ENCODE assay signal across 8 cellular contexts in the genomic region with DNA sequence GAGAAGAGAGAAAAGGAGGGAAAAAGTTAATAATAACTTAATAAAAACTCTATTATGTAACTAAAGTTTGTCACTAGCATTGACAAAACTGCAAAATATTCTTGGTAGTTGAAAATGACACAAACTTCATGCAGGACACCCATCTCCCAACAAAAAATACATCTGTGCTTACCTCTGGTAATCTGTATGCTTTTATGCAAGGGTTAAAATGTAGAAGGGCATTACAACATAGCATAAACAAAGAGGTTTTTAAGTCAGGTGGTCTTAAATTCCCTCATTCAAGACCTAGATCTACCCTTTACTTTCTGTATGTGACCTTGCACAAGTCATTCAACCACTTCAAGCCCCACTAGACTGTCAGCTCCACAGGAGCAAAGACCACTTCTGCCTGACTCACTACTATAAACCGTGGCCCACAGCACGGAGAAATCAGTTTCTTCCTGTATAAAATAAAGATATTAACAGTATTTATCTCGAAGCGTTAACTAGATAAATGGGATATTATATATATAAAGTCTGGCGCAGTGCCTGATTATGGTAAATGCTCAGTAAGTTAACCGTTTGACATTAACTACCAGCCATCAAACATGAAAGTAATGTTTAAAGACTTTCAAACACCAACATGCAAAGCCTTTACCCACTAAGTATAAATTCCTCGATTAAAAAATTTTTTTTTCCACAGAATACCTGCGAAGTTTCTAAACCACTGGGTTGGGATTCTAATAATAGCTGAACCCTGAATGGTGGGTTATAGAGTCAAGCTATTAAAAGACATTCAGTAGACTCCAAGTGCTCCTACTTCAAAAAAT. TPM values are rescaled to one million over a fixed set of nuclear protein-coding genes. Genes with fewer than 3 reads are reported as not detected.
DNase-seq lines count a peak whose midpoint lies in the region; ATAC-seq and TF ChIP-seq lines count a peak whose summit lies in the region.

No MANE protein-coding gene starts in this region.

- H4K20me1 ChIP-seq in fibroblast of lung (ENCODE audit: control insufficient read depth, extremely low read depth, insufficient read depth, low read length), result no peaks in the 10 kb centered on the region

- in situ Hi-C loops in SK-MEL-5 (cut with HindIII; ENCODE audit: low pct_unique_long_range_greater_than_20kb, low sequenced_read_pairs), result no loop called here

- H3K27me3 ChIP-seq in fibroblast of lung (ENCODE audit: control insufficient read depth, insufficient read depth, low read length) (no peaks in the 10 kb centered on the region), rectal smooth muscle tissue (ENCODE audit: control insufficient read depth, insufficient read depth, low read length) (no peaks in the 10 kb centered on the region)

- H3K9ac ChIP-seq in fibroblast of lung (ENCODE audit: insufficient read depth, low read length) (peak overlapping the region; percentile 64), rectal smooth muscle tissue (ENCODE audit: low read length) (no peak overlapping the region)

- DNase-seq in NCI-H2227 (lab: John Stamatoyannopoulos, UW; ENCODE audit: unreplicated experiment), result peak; percentile 6
- DNase-seq in NCI-H2227 treated with DMSO at 0.1 percent for 48 hours (lab: John Stamatoyannopoulos, UW), result no peak
- DNase-seq in SK-MEL-5 (ENCODE audit: low read depth, low spot score), result peak; percentile 11
- peak; percentile 14 to 63 for DNase-seq in fibroblast of lung (ENCODE audit: low read depth in 2 of 2)
- no peak for DNase-seq in DMS153 (lab: John Stamatoyannopoulos, UW)

- H3K4me2 ChIP-seq in fibroblast of lung (ENCODE audit: extremely low read depth, insufficient read depth, low read length), result peak overlapping the region; percentile 85

- H3K36me3 ChIP-seq in fibroblast of lung (ENCODE audit: control insufficient read depth, insufficient read depth, low read length), result no peaks in the 10 kb centered on the region
- no peaks in the 10 kb centered on the region for H3K36me3 ChIP-seq in rectal smooth muscle tissue (ENCODE audit: control insufficient read depth, insufficient read depth, low read length)

- TF ChIP-seq CTCF in fibroblast of lung (conservative IDR thresholded peaks at IDR 0.05 in 1 of 2, IDR thresholded peaks at IDR 0.05 in 1 of 2; ENCODE audit: low read depth in 1 of 2, low read length in 2 of 2), result no peak

- H2AFZ ChIP-seq in fibroblast of lung (ENCODE audit: low read length), result no peak overlapping the region

- H3K27ac ChIP-seq in fibroblast of lung (ENCODE audit: insufficient read depth, low read length), result no peak overlapping the region
- peak overlapping the region; percentile 98 for H3K27ac ChIP-seq in rectal smooth muscle tissue (ENCODE audit: low read depth, low read length)

- H3K4me1 ChIP-seq in fibroblast of lung (ENCODE audit: control insufficient read depth, extremely low read depth, insufficient read depth, low read length), result no peaks in the 10 kb centered on the region
- H3K4me1 ChIP-seq in rectal smooth muscle tissue (ENCODE audit: control insufficient read depth, insufficient read depth, low read length), result no peaks in the 10 kb centered on the region

- H3K9me3 ChIP-seq in fibroblast of lung (ENCODE audit: control insufficient read depth, insufficient read depth, low read depth, low read length), result no peaks in the 10 kb centered on the region

- no peak for ATAC-seq in HG03025 (IDR thresholded peaks at IDR 0.05; ENCODE audit: low FRiP score, unreplicated experiment)
- no peak for ATAC-seq in HG03432 (IDR thresholded peaks at IDR 0.05; ENCODE audit: unreplicated experiment)

- H3K4me3 ChIP-seq in fibroblast of lung (replicated peaks in 1 of 4; ENCODE audit: control extremely low read depth in 1 of 4, insufficient read depth in 1 of 4, low read depth in 3 of 4, low read length in 4 of 4) (peak overlapping the region; percentile 68 to 79 (median 74)), rectal smooth muscle tissue (ENCODE audit: low read length) (peak overlapping the region; percentile 97)

- no peaks in the 10 kb centered on the region for H3K79me2 ChIP-seq in fibroblast of lung (ENCODE audit: control insufficient read depth, insufficient read depth, low read length)

RNA-seq across cellular contexts. Expression of a gene that starts 2.0 kb away (rescaled TPM):
- 7.2 and 10.0 TPM in 2 replicates for total RNA-seq in SK-MEL-5 (2014; rRNA removed; shearing (Covaris generic))
- 8.6 and 14.1 TPM in 2 replicates for polyA plus RNA-seq in SK-MEL-5 (2015; cell fraction: cytosol; rRNA removed)
- 4.0 and 5.4 TPM in 2 replicates for polyA plus RNA-seq in SK-MEL-5 (2015; cell fraction: nucleus; rRNA removed)
- 8.3 and 8.7 TPM in 2 replicates for total RNA-seq in fibroblast of lung
- polyA plus RNA-seq in fibroblast of lung, result 6.9 and 7.1 TPM in 2 replicates
- polyA plus RNA-seq in fibroblast of lung (2012), result 7.1 and 7.8 TPM in 2 replicates
- polyA minus RNA-seq in fibroblast of lung (ENCODE audit: low replicate concordance), result 4.0 and 6.6 TPM in 2 replicates

Comparison
In these comparisons a context has a peak if more than half of its experiments do, and no peak if none do; other contexts are left out.
1. DNase-seq: peak in NCI-H2227 (single experiment), SK-MEL-5 (single experiment) and fibroblast of lung (2 of 2); none in NCI-H2227 treated with DMSO at 0.1 percent for 48 hours (single experiment) and DMS153 (single experiment).